ENCODE assay signal across 8 cellular contexts in the genomic region with DNA sequence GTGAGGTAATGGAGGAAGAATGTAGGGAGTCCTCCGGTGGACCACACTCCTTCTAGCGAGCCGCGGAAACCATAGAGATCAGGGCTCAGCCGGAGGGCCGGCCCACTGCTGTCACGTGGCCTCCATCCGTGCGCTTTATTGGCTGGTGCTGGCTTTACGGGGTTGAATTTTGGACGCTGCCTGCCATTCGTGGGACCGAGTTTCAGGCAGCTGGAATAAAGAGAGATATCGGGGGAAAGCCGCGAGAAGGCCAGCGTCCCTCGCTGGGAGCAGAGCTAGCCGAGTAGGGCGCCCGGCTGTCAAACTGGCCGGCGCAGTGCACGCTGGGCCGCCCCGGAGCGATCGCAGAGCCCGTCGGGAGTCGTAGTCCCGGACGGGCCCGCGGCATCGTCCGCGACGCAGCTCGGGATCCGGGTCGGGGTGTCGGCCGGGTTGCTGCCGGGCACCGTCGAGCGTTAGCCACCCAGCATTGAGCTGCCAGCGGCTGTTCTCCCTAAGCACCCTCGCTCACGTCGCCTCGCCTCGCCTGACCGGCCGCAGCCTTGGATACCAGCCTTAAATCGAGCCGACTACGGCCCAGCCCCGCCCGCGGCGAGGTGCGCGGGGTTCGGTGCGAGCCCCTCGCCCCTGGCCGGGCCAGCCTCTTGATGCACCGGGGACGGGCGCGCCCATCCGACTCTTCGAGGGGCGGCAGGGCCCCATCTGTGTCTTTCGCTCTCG. TPM values are rescaled to one million over a fixed set of nuclear protein-coding genes. Genes with fewer than 3 reads are reported as not detected.
DNase-seq lines count a peak whose midpoint lies in the region; ATAC-seq and TF ChIP-seq lines count a peak whose summit lies in the region.
"Not testable (repeated sequence)": the region's sequence is repeated elsewhere in the genome, so short reads cannot be mapped to it uniquely, and the experiment has no call there.

A gene with protein sequence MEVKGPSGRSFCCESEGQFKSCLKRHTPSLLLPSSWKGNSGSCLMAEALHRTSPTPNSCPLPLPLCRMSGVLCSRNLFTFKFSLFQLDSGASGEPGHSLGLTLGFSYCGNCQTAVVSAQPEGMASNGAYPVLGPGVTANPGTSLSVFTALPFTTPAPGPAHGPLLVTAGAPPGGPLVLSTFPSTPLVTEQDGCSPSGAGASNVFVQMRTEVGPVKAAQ (N-terminal part only) (plus strand): TSS at position 244 of the 720 bp plus-strand sequence. CDS start 15,002 bp downstream, outside the sequence.

- in situ Hi-C loops in KBM-7 (cut with MboI; ENCODE audit: low pct_unique_long_range_greater_than_20kb, low sequenced_read_pairs) = not testable (repeated sequence)

- H3K4me1 ChIP-seq in SJCRH30, foreskin keratinocyte: not testable (repeated sequence)

- H3K27ac ChIP-seq in SJCRH30 (peak within 1 kb of the TSS; percentile 60), foreskin keratinocyte (peak within 1 kb of the TSS; percentile 79)

- peak; percentile 96 for ATAC-seq in foreskin keratinocyte
- peak; percentile 95 for ATAC-seq in stimulated activated naive B cell treated with anti-CD40 and anti-IgM and Interleukin-4, amounts not matched to agents 10 μg/mL and 1 μg/mL and 100 μg/mL, for 72 hours (replicated peaks)

- DNase-seq in EL (peak; percentile 82), GOT3 (lab: John Stamatoyannopoulos, UW) (peak; percentile 46), KBM-7 (peak; percentile 81), SJCRH30 (peak; percentile 85 to 86), foreskin keratinocyte (peak; percentile 57 to 75), neural crest cell (ENCODE audit: low read depth, low spot score) (peak; percentile 60)
- peak; percentile 78 for DNase-seq in activated naive CD4-positive, alpha-beta T cell treated with Interleukin-2 at 50 U/mL for 16 hours
- DNase-seq in stimulated activated naive B cell treated with anti-CD40 and anti-IgM and Interleukin-4, amounts not matched to agents 10 μg/mL and 1 μg/mL and 100 μg/mL, for 72 hours = peak; percentile 85

- not testable (repeated sequence) for TF ChIP-seq CTCF in foreskin keratinocyte (conservative IDR thresholded peaks at IDR 0.05); neural crest cell (conservative IDR thresholded peaks at IDR 0.05)

- H3K27me3 ChIP-seq in SJCRH30, foreskin keratinocyte: not testable (repeated sequence)

- H3K9me3 ChIP-seq in SJCRH30 (replicated peaks) = not testable (repeated sequence)

- peak within 1 kb of the TSS; percentile 89 for H3K27ac Mint-ChIP-seq in neural crest cell (ENCODE audit: unreplicated experiment)
- peak within 1 kb of the TSS; percentile 98 for H3K27ac Mint-ChIP-seq in stimulated activated naive B cell treated with anti-CD40 and anti-IgM and Interleukin-4, amounts not matched to agents 10 μg/mL and 1 μg/mL and 100 μg/mL, for 72 hours

- not testable (repeated sequence) for H3K27me3 Mint-ChIP-seq in neural crest cell (ENCODE audit: low read depth); stimulated activated naive B cell treated with anti-CD40 and anti-IgM and Interleukin-4, amounts not matched to agents 10 μg/mL and 1 μg/mL and 100 μg/mL, for 72 hours

- not testable (repeated sequence) for H3K9me3 Mint-ChIP-seq in neural crest cell; stimulated activated naive B cell treated with anti-CD40 and anti-IgM and Interleukin-4, amounts not matched to agents 10 μg/mL and 1 μg/mL and 100 μg/mL, for 72 hours

- not testable (repeated sequence) for H3K4me1 Mint-ChIP-seq in neural crest cell; stimulated activated naive B cell treated with anti-CD40 and anti-IgM and Interleukin-4, amounts not matched to agents 10 μg/mL and 1 μg/mL and 100 μg/mL, for 72 hours

- H3K36me3 Mint-ChIP-seq in neural crest cell (ENCODE audit: low read depth) = not testable (repeated sequence)
- peaks cover 2 to 13% of the 10 kb centered on the region in 2 donors for H3K36me3 Mint-ChIP-seq in stimulated activated naive B cell treated with anti-CD40 and anti-IgM and Interleukin-4, amounts not matched to agents 10 μg/mL and 1 μg/mL and 100 μg/mL, for 72 hours

- peak within 1 kb of the TSS; percentile 96 for H3K4me3 Mint-ChIP-seq in neural crest cell
- peak within 1 kb of the TSS; percentile 92 to 95 for H3K4me3 Mint-ChIP-seq in stimulated activated naive B cell treated with anti-CD40 and anti-IgM and Interleukin-4, amounts not matched to agents 10 μg/mL and 1 μg/mL and 100 μg/mL, for 72 hours

- peak within 1 kb of the TSS; percentile 86 for H3K4me3 ChIP-seq in SJCRH30

- not testable (repeated sequence) for H3K36me3 ChIP-seq in SJCRH30

RNA-seq across cellular contexts. Expression of the gene that starts here (rescaled TPM):
- total RNA-seq in SJCRH30 (2014; rRNA removed; shearing (Covaris generic)) = 0.02 and 0.03 TPM in 2 replicates
- total RNA-seq in foreskin keratinocyte = 0.20 and 0.28 TPM in 2 replicates
- 0.17 and 0.22 TPM in 2 replicates for polyA plus RNA-seq in foreskin keratinocyte
- total RNA-seq in neural crest cell = 1.6 and 2.0 TPM in 2 replicates

Comparison
In these comparisons a context has a peak if more than half of its experiments do, and no peak if none do; other contexts are left out.
1. Peak in every context shown above with its lines: DNase-seq, ATAC-seq, H3K4me3 ChIP-seq and H3K27ac ChIP-seq.
2. Peak in DNase-seq, H3K4me3 ChIP-seq and H3K27ac ChIP-seq in SJCRH30; RNA of the gene not detected or under 1 TPM.
3. Peak in DNase-seq, ATAC-seq and H3K27ac ChIP-seq in foreskin keratinocyte; RNA of the gene not detected or under 1 TPM.